1 cellular context compared by ENCODE assay signal in genomic region chr6:139763468-139764214, GRCh38.
TF ChIP-seq lines count a peak whose summit lies in the region.

No MANE protein-coding gene starts in this region.

TF ChIP-seq in K562, 482 proteins besides CTCF, POLR2A, EP300 and RAD21 (continued from another document):
- TF ChIP-seq NFRKB (IDR thresholded peaks at IDR 0.05; ENCODE audit: low read depth) (no peak), JUN (IDR thresholded peaks at IDR 0.05; ENCODE audit: borderline replicate concordance, low read depth, low read length) (no peak), JUN (CRISPR knock-in tag; IDR thresholded peaks at IDR 0.05; ENCODE audit: borderline replicate concordance) (no peak)
TF ChIP-seq in K562: peak in this region for 4.
